29 cellular contexts compared by ENCODE assay signal in the genomic region with DNA sequence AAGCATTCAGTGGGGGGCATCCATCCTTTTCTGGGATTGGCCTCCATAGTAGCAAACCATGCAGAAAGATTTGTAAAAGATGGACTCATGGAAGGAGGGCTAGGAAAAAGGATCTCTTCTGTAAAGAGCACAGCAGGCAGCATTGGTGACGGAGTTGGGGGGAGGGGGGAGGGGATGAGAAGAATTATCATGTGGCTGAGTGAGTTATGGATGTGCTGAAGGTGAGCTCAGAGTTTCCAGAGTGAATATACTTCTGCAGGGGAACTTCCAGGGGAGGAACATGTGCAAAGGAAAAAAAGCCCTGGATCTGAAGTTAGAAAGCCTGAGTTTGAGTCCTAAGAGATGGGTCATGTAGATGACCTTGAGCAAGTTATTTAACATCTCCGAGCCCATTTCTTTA.
"Had no signal": no experiment of that assay in that cellular context is flagged by ENCODE, and none has a peak within 500 bp of the region (broad histone marks: within the 10 kb centered on the region; RNA-seq: fewer than 3 reads in every experiment).

No MANE protein-coding gene starts in this region.

- H3K4me3 Mint-ChIP-seq: activated CD4-positive, alpha-beta memory T cell treated with anti-CD3 and anti-CD28 coated beads, Interleukin-2, amount 10 ng/mL, durations not matched to agents 7 days and 5 days; activated CD4-positive, alpha-beta T cell treated with anti-CD3 and anti-CD28 coated beads, Interleukin-2, amount 10 ng/mL, durations not matched to agents 7 days and 5 days; activated naive CD8-positive, alpha-beta T cell; activated T-cell treated with anti-CD3 and anti-CD28 coated beads, Interleukin-2, amount 50 U/mL, for 24 hours; activated T-helper 17 cell treated with anti-CD3 and anti-CD28 coated beads, Interleukin-2, amount 50 U/mL, for 72 hours; central memory CD8-positive, alpha-beta T cell; dendritic cell treated with granulocyte-macrophage colony-stimulating factor and Interleukin-4, amounts not matched to agents 40 ng/mL and 50 ng/mL, for 4 days; endodermal cell; WTC11 had no signal

- H3K36me3 Mint-ChIP-seq: activated naive CD8-positive, alpha-beta T cell had no signal

- H3K27ac Mint-ChIP-seq: activated CD4-positive, alpha-beta memory T cell treated with anti-CD3 and anti-CD28 coated beads, Interleukin-2, amount 10 ng/mL, durations not matched to agents 7 days and 5 days; activated CD4-positive, alpha-beta T cell treated with anti-CD3 and anti-CD28 coated beads, Interleukin-2, amount 10 ng/mL, durations not matched to agents 7 days and 5 days; activated naive CD8-positive, alpha-beta T cell; activated T-cell treated with anti-CD3 and anti-CD28 coated beads, Interleukin-2, amount 50 U/mL, for 24 hours; activated T-helper 17 cell treated with anti-CD3 and anti-CD28 coated beads, Interleukin-2, amount 50 U/mL, for 72 hours; dendritic cell treated with granulocyte-macrophage colony-stimulating factor and Interleukin-4, amounts not matched to agents 40 ng/mL and 50 ng/mL, for 4 days; endodermal cell; WTC11 had no signal

- DNase-seq: activated CD4-positive, alpha-beta memory T cell treated with anti-CD3 and anti-CD28 coated beads, Interleukin-2, amount 10 ng/mL, durations not matched to agents 7 days and 5 days; activated CD4-positive, alpha-beta T cell treated with anti-CD3 and anti-CD28 coated beads for 1 hour; activated CD4-positive, alpha-beta T cell treated with anti-CD3 and anti-CD28 coated beads for 4 hours; activated CD4-positive, alpha-beta T cell treated with anti-CD3 and anti-CD28 coated beads, Interleukin-2, amount 10 ng/mL, durations not matched to agents 7 days and 5 days; activated CD4-positive, alpha-beta T cell treated with anti-CD3 and anti-CD28 coated beads, Interleukin-2, amount 50 U/mL, for 4 hours; activated CD8-positive, alpha-beta memory T cell treated with anti-CD3 and anti-CD28 coated beads, Interleukin-2, amount 50 U/mL, for 48 hours; activated effector memory CD4-positive, alpha-beta T cell treated with Interleukin-2 at 50 U/mL for 16 hours; activated gamma-delta T cell treated with Interleukin-2 at 50 U/mL for 16 hours; activated naive CD4-positive, alpha-beta T cell treated with anti-CD3 and anti-CD28 coated beads, Interleukin-2, amount 50 U/mL, for 16 hours; activated naive CD4-positive, alpha-beta T cell treated with Interleukin-2 at 50 U/mL for 16 hours; activated T-cell treated with anti-CD3 and anti-CD28 coated beads for 4 hours; activated T-cell treated with anti-CD3 and anti-CD28 coated beads, Interleukin-2, amount 50 U/mL, for 24 hours; amygdala; aorta; body of pancreas; dorsolateral prefrontal cortex; effector memory CD4-positive, alpha-beta T cell; endodermal cell; foreskin fibroblast; glutamatergic neuron; T-helper 2 cell had no signal

- H3K9me3 ChIP-seq: body of pancreas had no signal

- FAIRE-seq: frontal cortex had no signal

- H3K9me3 Mint-ChIP-seq: activated CD4-positive, alpha-beta memory T cell treated with anti-CD3 and anti-CD28 coated beads, Interleukin-2, amount 10 ng/mL, durations not matched to agents 7 days and 5 days; activated CD4-positive, alpha-beta T cell treated with anti-CD3 and anti-CD28 coated beads, Interleukin-2, amount 10 ng/mL, durations not matched to agents 7 days and 5 days; activated T-cell treated with anti-CD3 and anti-CD28 coated beads, Interleukin-2, amount 50 U/mL, for 24 hours; activated T-helper 17 cell treated with anti-CD3 and anti-CD28 coated beads, Interleukin-2, amount 50 U/mL, for 72 hours; central memory CD8-positive, alpha-beta T cell; dendritic cell treated with granulocyte-macrophage colony-stimulating factor and Interleukin-4, amounts not matched to agents 40 ng/mL and 50 ng/mL, for 4 days had no signal

- ATAC-seq: activated T-helper 17 cell treated with anti-CD3 and anti-CD28 coated beads, Interleukin-2, amount 50 U/mL, for 72 hours; body of pancreas; esophagus mucosa; WTC11 had no signal

- H3K27me3 Mint-ChIP-seq: central memory CD8-positive, alpha-beta T cell had no signal

- H3K4me3 ChIP-seq: body of pancreas, coronary artery, dorsolateral prefrontal cortex had no signal

- H3K27me3 ChIP-seq: body of pancreas had no signal

- H3K27ac ChIP-seq: body of pancreas, coronary artery had no signal
